16 cellular contexts compared by ENCODE assay signal in genomic region chr6:42942444-42942843, GRCh38. TPM values are rescaled to one million over a fixed set of nuclear protein-coding genes. Genes with fewer than 3 reads are reported as not detected.
DNase-seq lines count a peak whose midpoint lies in the region; ATAC-seq, FAIRE-seq and TF ChIP-seq lines count a peak whose summit lies in the region.
"Had no signal": no experiment of that assay in that cellular context is flagged by ENCODE, and none has a peak within 500 bp of the region (broad histone marks: within the 10 kb centered on the region; RNA-seq: fewer than 3 reads in every experiment).

No MANE protein-coding gene starts in this region.

- peaks cover 19% of the 10 kb centered on the region for H3K36me3 Mint-ChIP-seq in endothelial cell (ENCODE audit: low read depth, unreplicated experiment)
- H3K36me3 Mint-ChIP-seq in activated naive CD4-positive, alpha-beta T cell treated with anti-CD3 and anti-CD28 coated beads, Interleukin-2, amount 50 U/mL, for 72 hours, result peaks cover 0 to 13% of the 10 kb centered on the region in 2 donors

- H3K27ac ChIP-seq in RWPE1, result 0 out of 2 replicates have a peak overlapping the region, but pooled peaks have one; percentile 6
- H3K27ac ChIP-seq in right lobe of liver, result peak overlapping the region in 2 of 3 donors; percentile 84 to 89
- H3K27ac ChIP-seq: C4-2B, GM23248 had no signal

- H3K9me3 ChIP-seq in right lobe of liver, result no peaks in the 10 kb centered on the region
- H3K9me3 ChIP-seq: BE2C had no signal

- ATAC-seq in right lobe of liver, result peak; percentile 29 to 42 (median 34)
- no peak for ATAC-seq in HG03175 (IDR thresholded peaks at IDR 0.05; ENCODE audit: unreplicated experiment)
- no peak for ATAC-seq in activated naive CD4-positive, alpha-beta T cell treated with anti-CD3 and anti-CD28 coated beads, Interleukin-2, amount 50 U/mL, for 72 hours

- H3K4me3 ChIP-seq in right lobe of liver, result no peak overlapping the region
- H3K4me3 ChIP-seq: GM23248 had no signal

- no peak for TF ChIP-seq POLR2A in right lobe of liver (IDR thresholded peaks at IDR 0.05)
- TF ChIP-seq POLR2A in GM12891 (IDR thresholded peaks at IDR 0.05; ENCODE audit: low read depth, low read length), result no peak

- intact Hi-C loops in right lobe of liver (cut with DNase I), result no loop called here

- no peak for DNase-seq in RWPE1 (ENCODE audit: low spot score)
- no peak for DNase-seq in endothelial cell (ENCODE audit: low spot score)
- peak in 2 of 3 donors; percentile 75 to 80 for DNase-seq in right lobe of liver
- no peak for DNase-seq in RKO (ENCODE audit: low spot score)
- DNase-seq in GM12891 (ENCODE audit: insufficient read length, low spot score), result no peak
- no peak for DNase-seq in activated naive CD4-positive, alpha-beta T cell treated with anti-CD3 and anti-CD28 coated beads, Interleukin-2, amount 50 U/mL, for 72 hours (ENCODE audit: low spot score in 2 of 2)
- DNase-seq: BE2C; CD4-positive, alpha-beta memory T cell; DMS79; GM23248; H7 had no signal

- no peak overlapping the region for H3K4me3 Mint-ChIP-seq in endothelial cell (ENCODE audit: unreplicated experiment)
- H3K4me3 Mint-ChIP-seq: CD4-positive, alpha-beta memory T cell had no signal

- peaks cover 0 to 8% (median 0%) of the 10 kb centered on the region in 4 donors for H3K36me3 ChIP-seq in right lobe of liver

- WGBS in right lobe of liver (ENCODE audit: insufficient coverage, low coverage, low lambda C conversion rate, missing lambda C conversion rate), result 70% methylated on average over 2 of the region's 7 CpGs

- peaks cover 2% of the 10 kb centered on the region for H3K27me3 Mint-ChIP-seq in endothelial cell (ENCODE audit: unreplicated experiment)
- H3K27me3 Mint-ChIP-seq: CD4-positive, alpha-beta memory T cell had no signal

- H3K4me1 Mint-ChIP-seq in endothelial cell (ENCODE audit: unreplicated experiment), result peaks cover 6% of the 10 kb centered on the region

- no peak for FAIRE-seq in GM12891 (lab: Jason Lieb, UNC)
- FAIRE-seq: A204.1 had no signal

- no peaks in the 10 kb centered on the region for H3K27me3 ChIP-seq in right lobe of liver
- H3K27me3 ChIP-seq: BE2C had no signal

- POLR2A ChIA-PET in RWPE1 (lab: Yijun Ruan, JAX; ENCODE audit: low non-redundant PET), result no interaction called here

- peak overlapping the region; percentile 62 for H3K27ac Mint-ChIP-seq in endothelial cell (ENCODE audit: unreplicated experiment)
- H3K27ac Mint-ChIP-seq in activated naive CD4-positive, alpha-beta T cell treated with anti-CD3 and anti-CD28 coated beads, Interleukin-2, amount 50 U/mL, for 72 hours, result peak overlapping the region in 1 of 2 donors; percentile 56

- H3K9me3 Mint-ChIP-seq in endothelial cell (ENCODE audit: unreplicated experiment), result no peaks in the 10 kb centered on the region
- H3K9me3 Mint-ChIP-seq in activated naive CD4-positive, alpha-beta T cell treated with anti-CD3 and anti-CD28 coated beads, Interleukin-2, amount 50 U/mL, for 72 hours, result no peaks in the 10 kb centered on the region
- H3K9me3 Mint-ChIP-seq: CD4-positive, alpha-beta memory T cell had no signal

- H3K4me1 ChIP-seq in right lobe of liver, result peaks cover 0 to 53% (median 21%) of the 10 kb centered on the region in 4 donors
- H3K4me1 ChIP-seq: BE2C had no signal

- TF ChIP-seq CTCF in RWPE1 (conservative IDR thresholded peaks at IDR 0.05; ENCODE audit: low read depth), result no peak
- no peak for TF ChIP-seq CTCF in endothelial cell (IDR thresholded peaks at IDR 0.05; ENCODE audit: unreplicated experiment)
- TF ChIP-seq CTCF in right lobe of liver (IDR thresholded peaks at IDR 0.05), result no peak

- CTCF ChIA-PET in RWPE1 (lab: Yijun Ruan, JAX), result no interaction called here

TF ChIP-seq in GM12891, 5 proteins besides CTCF, POLR2A, EP300 and RAD21:
- no peak for TF ChIP-seq TAF1 (IDR thresholded peaks at IDR 0.05; ENCODE audit: low read depth, low read length)
- TF ChIP-seq POLR2AphosphoS5 (IDR thresholded peaks at IDR 0.05; ENCODE audit: low read depth, low read length), result no peak
- TF ChIP-seq POU2F2 (IDR thresholded peaks at IDR 0.05; ENCODE audit: low read depth, low read length), result no peak
- TF ChIP-seq PAX5 (IDR thresholded peaks at IDR 0.05; ENCODE audit: insufficient read depth, low read length, severe bottlenecking), result no peak
- no peak for TF ChIP-seq SPI1 (IDR thresholded peaks at IDR 0.05; ENCODE audit: low read depth, low read length)

RNA-seq across cellular contexts. Expression of gene CNPY3, which starts 13.2 kb away (rescaled TPM):
- total RNA-seq in endothelial cell (ENCODE audit: unreplicated experiment), result 106 TPM
- total RNA-seq in right lobe of liver, result 10 to 100 TPM; 11.1 to 75.4 (median 28.8) TPM
- 67.4 TPM for polyA plus RNA-seq in GM12891 (2012; ENCODE audit: low read depth, missing spikeins)
- 10 to 100 TPM; 37.9 to 51.6 TPM for total RNA-seq in activated naive CD4-positive, alpha-beta T cell treated with anti-CD3 and anti-CD28 coated beads, Interleukin-2, amount 50 U/mL, for 72 hours

RNA-seq across cellular contexts. Expression of gene GNMT, which starts 18.1 kb away (rescaled TPM):
- total RNA-seq in endothelial cell (ENCODE audit: unreplicated experiment) (0.59 TPM), right lobe of liver (100 to 1,000 TPM in 3 of 6 experiments, 10 to 100 TPM in 3; 13.7 to 470 (median 107) TPM)
- 0.26 TPM for polyA plus RNA-seq in GM12891 (2012; ENCODE audit: low read depth, missing spikeins)
- 1 to 10 TPM in 1 of 2 donors, under 1 TPM in 1; 0.54 to 1.0 TPM for total RNA-seq in activated naive CD4-positive, alpha-beta T cell treated with anti-CD3 and anti-CD28 coated beads, Interleukin-2, amount 50 U/mL, for 72 hours
- total RNA-seq: GM23248, HT1080 had no signal
- polyA plus RNA-seq: GM23248 had no signal

RNA-seq across cellular contexts. Expression of gene PTCRA, which starts 26.6 kb away (rescaled TPM):
- not detected for total RNA-seq in endothelial cell (ENCODE audit: unreplicated experiment)
- total RNA-seq in right lobe of liver, result under 1 TPM in 3 of 6 experiments, not detected in 3; 0.31 to 0.46 (median 0.37) TPM
- 1.4 TPM for polyA plus RNA-seq in GM12891 (2012; ENCODE audit: low read depth, missing spikeins)
- total RNA-seq in activated naive CD4-positive, alpha-beta T cell treated with anti-CD3 and anti-CD28 coated beads, Interleukin-2, amount 50 U/mL, for 72 hours, result not detected
- total RNA-seq: CD4-positive, alpha-beta memory T cell; G401; GM23248; H7; HT1080 had no signal
- polyA plus RNA-seq: CD4-positive, alpha-beta memory T cell; GM23248 had no signal

RNA-seq across cellular contexts. Expression of gene PEX6, which starts 36.5 kb away (rescaled TPM):
- total RNA-seq in endothelial cell (ENCODE audit: unreplicated experiment) (26.1 TPM), right lobe of liver (10 to 100 TPM; 15.7 to 25.9 (median 21.3) TPM)
- 6.4 TPM for polyA plus RNA-seq in GM12891 (2012; ENCODE audit: low read depth, missing spikeins)
- 10 to 100 TPM in 1 of 2 donors, 1 to 10 TPM in 1; 7.9 to 13.8 TPM for total RNA-seq in activated naive CD4-positive, alpha-beta T cell treated with anti-CD3 and anti-CD28 coated beads, Interleukin-2, amount 50 U/mL, for 72 hours

RNA-seq across cellular contexts. Expression of gene PPP2R5D, which starts 41.9 kb away (rescaled TPM):
- total RNA-seq in endothelial cell (ENCODE audit: unreplicated experiment), result 58.0 TPM
- total RNA-seq in right lobe of liver, result 10 to 100 TPM; 11.5 to 24.0 (median 16.3) TPM
- polyA plus RNA-seq in GM12891 (2012; ENCODE audit: low read depth, missing spikeins), result 19.7 TPM
- total RNA-seq in activated naive CD4-positive, alpha-beta T cell treated with anti-CD3 and anti-CD28 coated beads, Interleukin-2, amount 50 U/mL, for 72 hours, result 10 to 100 TPM; 53.0 to 96.0 TPM

Comparison
In these comparisons a context has a peak if more than half of its experiments do, and no peak if none do; other contexts are left out.
1. DNase-seq: peak in right lobe of liver (2 of 3); none in RWPE1 (single experiment), endothelial cell (single experiment), RKO (single experiment), GM12891 (single experiment) and activated naive CD4-positive, alpha-beta T cell treated with anti-CD3 and anti-CD28 coated beads, Interleukin-2, amount 50 U/mL, for 72 hours (0 of 2).
2. ATAC-seq: peak in right lobe of liver (4 of 4); none in HG03175 (single experiment) and activated naive CD4-positive, alpha-beta T cell treated with anti-CD3 and anti-CD28 coated beads, Interleukin-2, amount 50 U/mL, for 72 hours (0 of 2).